ENCODE assay signal across 1 cellular context in the genomic region with DNA sequence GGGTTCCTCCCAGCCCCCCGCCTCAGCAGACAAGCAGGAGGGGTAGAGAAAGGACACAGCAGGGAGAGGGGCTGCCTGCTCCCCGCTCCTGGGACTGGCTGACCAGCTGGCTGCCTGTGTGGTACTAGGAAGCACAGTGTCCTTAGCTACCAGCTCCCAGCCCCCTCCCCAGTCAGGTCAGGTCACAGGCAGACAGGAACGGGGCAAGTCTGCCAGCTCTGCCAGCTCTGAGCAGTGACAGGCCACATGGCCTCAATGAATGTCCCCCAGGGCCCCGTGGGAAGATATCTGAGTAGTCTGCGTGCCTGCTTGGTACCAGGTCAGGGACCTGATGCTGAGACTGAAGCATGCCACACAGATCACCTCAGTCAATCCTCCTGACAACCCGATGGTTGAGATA.
TF ChIP-seq lines count a peak whose summit lies in the region.

No MANE protein-coding gene starts in this region.

TF ChIP-seq in IMR-90, 13 proteins besides CTCF, POLR2A, EP300 and RAD21:
- TF ChIP-seq RCOR1 (IDR thresholded peaks at IDR 0.05; ENCODE audit: insufficient replicate concordance, low read length): no peak
- no peak for TF ChIP-seq CHD1 (IDR thresholded peaks at IDR 0.05; ENCODE audit: low read depth, low read length)
- no peak for TF ChIP-seq MAFK (IDR thresholded peaks at IDR 0.05; ENCODE audit: low read depth, low read length)
- TF ChIP-seq NFE2L2 (IDR thresholded peaks at IDR 0.05; ENCODE audit: low read depth, low read length): no peak
- TF ChIP-seq, protein P1, sequence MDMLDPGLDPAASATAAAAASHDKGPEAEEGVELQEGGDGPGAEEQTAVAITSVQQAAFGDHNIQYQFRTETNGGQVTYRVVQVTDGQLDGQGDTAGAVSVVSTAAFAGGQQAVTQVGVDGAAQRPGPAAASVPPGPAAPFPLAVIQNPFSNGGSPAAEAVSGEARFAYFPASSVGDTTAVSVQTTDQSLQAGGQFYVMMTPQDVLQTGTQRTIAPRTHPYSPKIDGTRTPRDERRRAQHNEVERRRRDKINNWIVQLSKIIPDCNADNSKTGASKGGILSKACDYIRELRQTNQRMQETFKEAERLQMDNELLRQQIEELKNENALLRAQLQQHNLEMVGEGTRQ (IDR thresholded peaks at IDR 0.05; ENCODE audit: low read depth, low read length): no peak
- TF ChIP-seq, protein P2, sequence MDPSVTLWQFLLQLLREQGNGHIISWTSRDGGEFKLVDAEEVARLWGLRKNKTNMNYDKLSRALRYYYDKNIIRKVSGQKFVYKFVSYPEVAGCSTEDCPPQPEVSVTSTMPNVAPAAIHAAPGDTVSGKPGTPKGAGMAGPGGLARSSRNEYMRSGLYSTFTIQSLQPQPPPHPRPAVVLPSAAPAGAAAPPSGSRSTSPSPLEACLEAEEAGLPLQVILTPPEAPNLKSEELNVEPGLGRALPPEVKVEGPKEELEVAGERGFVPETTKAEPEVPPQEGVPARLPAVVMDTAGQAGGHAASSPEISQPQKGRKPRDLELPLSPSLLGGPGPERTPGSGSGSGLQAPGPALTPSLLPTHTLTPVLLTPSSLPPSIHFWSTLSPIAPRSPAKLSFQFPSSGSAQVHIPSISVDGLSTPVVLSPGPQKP (IDR thresholded peaks at IDR 0.05; ENCODE audit: borderline replicate concordance, low read depth, low read length): no peak
- no peak for TF ChIP-seq RFX5 (IDR thresholded peaks at IDR 0.05; ENCODE audit: low read depth, low read length)
TF ChIP-seq in IMR-90: peak in this region for 0.
